Comparison of ENCODE assay signal across 1 cellular context in genomic region chr2:96530474-96531357, GRCh38.
TF ChIP-seq lines count a peak whose summit lies in the region.

No MANE protein-coding gene starts in this region.

TF ChIP-seq in SK-N-SH treated with all-trans-retinoic acid at 6 μM for 48 hours, 23 proteins besides CTCF, POLR2A, EP300 and RAD21 (continued from another document):
- no peak for TF ChIP-seq PATZ1 (CRISPR knock-in tag; IDR thresholded peaks at IDR 0.05; ENCODE audit: borderline replicate concordance)
